ENCODE assay signal across 1 cellular context in the genomic region with DNA sequence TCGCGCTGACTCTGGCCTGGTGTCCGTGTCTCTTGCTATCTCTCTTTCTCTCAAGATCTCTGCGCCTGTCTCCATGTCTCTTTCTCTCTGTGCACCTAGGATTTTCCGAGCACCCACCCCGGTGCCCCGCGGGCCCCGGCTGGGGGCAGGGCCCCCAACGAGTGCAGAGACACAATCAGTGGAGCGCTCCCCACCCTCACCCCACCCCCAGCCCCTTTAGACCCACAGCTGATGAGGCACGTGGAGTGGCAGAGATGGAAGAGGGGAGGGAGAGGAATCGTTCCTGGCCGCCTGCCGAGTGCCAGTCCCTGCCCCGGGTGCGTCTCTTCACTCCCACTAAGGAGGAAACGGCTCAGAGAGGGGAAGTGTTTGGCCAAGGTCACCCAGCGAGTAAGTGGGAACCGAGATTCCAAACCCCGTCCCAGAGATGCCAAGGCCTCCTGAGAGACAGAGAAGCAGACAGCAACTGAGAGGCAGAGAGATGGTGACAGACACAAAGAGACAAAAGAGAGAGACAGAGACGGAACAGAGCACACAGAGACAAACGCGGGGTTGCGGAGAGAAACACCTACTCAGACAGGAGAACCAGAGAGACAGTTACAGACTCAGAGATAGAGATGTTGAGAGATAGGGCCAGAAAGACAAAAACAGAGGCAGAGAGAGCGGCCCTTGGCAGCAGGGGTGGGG.
A peak's percentile ranks its signal among the peaks of the same experiment; 100 is the strongest.
TF ChIP-seq lines count a peak whose summit lies in the region.

No MANE protein-coding gene starts in this region.

TF ChIP-seq in HepG2, 621 proteins besides CTCF, POLR2A, EP300 and RAD21 (continues in another document):
- TF ChIP-seq PHF8 (CRISPR knock-in tag; IDR thresholded peaks at IDR 0.05) = 0 out of 2 replicates have a peak, but pooled peaks have one; percentile 11
- no peak for TF ChIP-seq FOXC1 (CRISPR knock-in tag; IDR thresholded peaks at IDR 0.05; ENCODE audit: borderline replicate concordance)
- TF ChIP-seq NFKB2 (CRISPR knock-in tag; IDR thresholded peaks at IDR 0.05; ENCODE audit: borderline replicate concordance) = 0 out of 2 replicates have a peak, but pooled peaks have one; percentile 51
- TF ChIP-seq, protein P1, sequence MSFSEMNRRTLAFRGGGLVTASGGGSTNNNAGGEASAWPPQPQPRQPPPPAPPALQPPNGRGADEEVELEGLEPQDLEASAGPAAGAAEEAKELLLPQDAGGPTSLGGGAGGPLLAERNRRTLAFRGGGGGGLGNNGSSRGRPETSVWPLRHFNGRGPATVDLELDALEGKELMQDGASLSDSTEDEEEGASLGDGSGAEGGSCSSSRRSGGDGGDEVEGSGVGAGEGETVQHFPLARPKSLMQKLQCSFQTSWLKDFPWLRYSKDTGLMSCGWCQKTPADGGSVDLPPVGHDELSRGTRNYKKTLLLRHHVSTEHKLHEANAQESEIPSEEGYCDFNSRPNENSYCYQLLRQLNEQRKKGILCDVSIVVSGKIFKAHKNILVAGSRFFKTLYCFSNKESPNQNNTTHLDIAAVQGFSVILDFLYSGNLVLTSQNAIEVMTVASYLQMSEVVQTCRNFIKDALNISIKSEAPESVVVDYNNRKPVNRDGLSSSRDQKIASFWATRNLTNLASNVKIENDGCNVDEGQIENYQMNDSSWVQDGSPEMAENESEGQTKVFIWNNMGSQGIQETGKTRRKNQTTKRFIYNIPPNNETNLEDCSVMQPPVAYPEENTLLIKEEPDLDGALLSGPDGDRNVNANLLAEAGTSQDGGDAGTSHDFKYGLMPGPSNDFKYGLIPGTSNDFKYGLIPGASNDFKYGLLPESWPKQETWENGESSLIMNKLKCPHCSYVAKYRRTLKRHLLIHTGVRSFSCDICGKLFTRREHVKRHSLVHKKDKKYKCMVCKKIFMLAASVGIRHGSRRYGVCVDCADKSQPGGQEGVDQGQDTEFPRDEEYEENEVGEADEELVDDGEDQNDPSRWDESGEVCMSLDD (CRISPR knock-in tag; IDR thresholded peaks at IDR 0.05; ENCODE audit: borderline replicate concordance) = no peak
- TF ChIP-seq ELF4 (CRISPR knock-in tag; IDR thresholded peaks at IDR 0.05; ENCODE audit: borderline replicate concordance) = no peak
- TF ChIP-seq, protein P2, sequence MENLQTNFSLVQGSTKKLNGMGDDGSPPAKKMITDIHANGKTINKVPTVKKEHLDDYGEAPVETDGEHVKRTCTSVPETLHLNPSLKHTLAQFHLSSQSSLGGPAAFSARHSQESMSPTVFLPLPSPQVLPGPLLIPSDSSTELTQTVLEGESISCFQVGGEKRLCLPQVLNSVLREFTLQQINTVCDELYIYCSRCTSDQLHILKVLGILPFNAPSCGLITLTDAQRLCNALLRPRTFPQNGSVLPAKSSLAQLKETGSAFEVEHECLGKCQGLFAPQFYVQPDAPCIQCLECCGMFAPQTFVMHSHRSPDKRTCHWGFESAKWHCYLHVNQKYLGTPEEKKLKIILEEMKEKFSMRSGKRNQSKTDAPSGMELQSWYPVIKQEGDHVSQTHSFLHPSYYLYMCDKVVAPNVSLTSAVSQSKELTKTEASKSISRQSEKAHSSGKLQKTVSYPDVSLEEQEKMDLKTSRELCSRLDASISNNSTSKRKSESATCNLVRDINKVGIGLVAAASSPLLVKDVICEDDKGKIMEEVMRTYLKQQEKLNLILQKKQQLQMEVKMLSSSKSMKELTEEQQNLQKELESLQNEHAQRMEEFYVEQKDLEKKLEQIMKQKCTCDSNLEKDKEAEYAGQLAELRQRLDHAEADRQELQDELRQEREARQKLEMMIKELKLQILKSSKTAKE (CRISPR knock-in tag; IDR thresholded peaks at IDR 0.05; ENCODE audit: borderline replicate concordance) = no peak
- TF ChIP-seq GATAD1 (CRISPR knock-in tag; IDR thresholded peaks at IDR 0.05) = no peak
- peak; percentile 5 for TF ChIP-seq AGO1 (IDR thresholded peaks at IDR 0.05; ENCODE audit: low read depth, low read length, poor library complexity, severe bottlenecking)
- TF ChIP-seq KLF13 (CRISPR knock-in tag; IDR thresholded peaks at IDR 0.05) = no peak
- TF ChIP-seq PTBP1 (IDR thresholded peaks at IDR 0.05; ENCODE audit: low read depth, low read length, poor library complexity, severe bottlenecking) = peak; percentile 10
- no peak; the same call in 1 of the 2 replicates for TF ChIP-seq ISL2 (CRISPR knock-in tag; IDR thresholded peaks at IDR 0.05)
- peak; percentile 10; the same call in 1 of the 2 replicates for TF ChIP-seq TBX3 (IDR thresholded peaks at IDR 0.05; ENCODE audit: borderline replicate concordance)
- TF ChIP-seq, protein P3, sequence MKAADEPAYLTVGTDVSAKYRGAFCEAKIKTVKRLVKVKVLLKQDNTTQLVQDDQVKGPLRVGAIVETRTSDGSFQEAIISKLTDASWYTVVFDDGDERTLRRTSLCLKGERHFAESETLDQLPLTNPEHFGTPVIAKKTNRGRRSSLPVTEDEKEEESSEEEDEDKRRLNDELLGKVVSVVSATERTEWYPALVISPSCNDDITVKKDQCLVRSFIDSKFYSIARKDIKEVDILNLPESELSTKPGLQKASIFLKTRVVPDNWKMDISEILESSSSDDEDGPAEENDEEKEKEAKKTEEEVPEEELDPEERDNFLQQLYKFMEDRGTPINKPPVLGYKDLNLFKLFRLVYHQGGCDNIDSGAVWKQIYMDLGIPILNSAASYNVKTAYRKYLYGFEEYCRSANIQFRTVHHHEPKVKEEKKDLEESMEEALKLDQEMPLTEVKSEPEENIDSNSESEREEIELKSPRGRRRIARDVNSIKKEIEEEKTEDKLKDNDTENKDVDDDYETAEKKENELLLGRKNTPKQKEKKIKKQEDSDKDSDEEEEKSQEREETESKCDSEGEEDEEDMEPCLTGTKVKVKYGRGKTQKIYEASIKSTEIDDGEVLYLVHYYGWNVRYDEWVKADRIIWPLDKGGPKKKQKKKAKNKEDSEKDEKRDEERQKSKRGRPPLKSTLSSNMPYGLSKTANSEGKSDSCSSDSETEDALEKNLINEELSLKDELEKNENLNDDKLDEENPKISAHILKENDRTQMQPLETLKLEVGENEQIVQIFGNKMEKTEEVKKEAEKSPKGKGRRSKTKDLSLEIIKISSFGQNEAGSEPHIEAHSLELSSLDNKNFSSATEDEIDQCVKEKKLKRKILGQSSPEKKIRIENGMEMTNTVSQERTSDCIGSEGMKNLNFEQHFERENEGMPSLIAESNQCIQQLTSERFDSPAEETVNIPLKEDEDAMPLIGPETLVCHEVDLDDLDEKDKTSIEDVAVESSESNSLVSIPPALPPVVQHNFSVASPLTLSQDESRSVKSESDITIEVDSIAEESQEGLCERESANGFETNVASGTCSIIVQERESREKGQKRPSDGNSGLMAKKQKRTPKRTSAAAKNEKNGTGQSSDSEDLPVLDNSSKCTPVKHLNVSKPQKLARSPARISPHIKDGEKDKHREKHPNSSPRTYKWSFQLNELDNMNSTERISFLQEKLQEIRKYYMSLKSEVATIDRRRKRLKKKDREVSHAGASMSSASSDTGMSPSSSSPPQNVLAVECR (CRISPR knock-in tag; IDR thresholded peaks at IDR 0.05; ENCODE audit: borderline replicate concordance) = peak; percentile 1; the same call in 1 of the 2 replicates
- no peak for TF ChIP-seq MLLT10 (CRISPR knock-in tag; IDR thresholded peaks at IDR 0.05)
- TF ChIP-seq ZNF788 (CRISPR knock-in tag; IDR thresholded peaks at IDR 0.05; ENCODE audit: borderline replicate concordance) = 0 out of 2 replicates have a peak, but pooled peaks have one; percentile 27
- TF ChIP-seq ZNF235 (CRISPR knock-in tag; IDR thresholded peaks at IDR 0.05; ENCODE audit: borderline replicate concordance) = 0 out of 2 replicates have a peak, but pooled peaks have one; percentile 5
- no peak for TF ChIP-seq ZNF772 (CRISPR knock-in tag; IDR thresholded peaks at IDR 0.05)
- peak; percentile 58; the same call in 1 of the 2 replicates for TF ChIP-seq HNRNPL (IDR thresholded peaks at IDR 0.05; ENCODE audit: low read depth, low read length)
- 0 out of 2 replicates have a peak, but pooled peaks have one; percentile 38 for TF ChIP-seq ZNF776 (CRISPR knock-in tag; IDR thresholded peaks at IDR 0.05)
- peak; percentile 34 for TF ChIP-seq SRSF1 (optimal IDR thresholded peaks at IDR 0.05; ENCODE audit: low read depth, low read length)
- no peak for TF ChIP-seq ZNF354B (CRISPR knock-in tag; IDR thresholded peaks at IDR 0.05)
- TF ChIP-seq ZNF710 (CRISPR knock-in tag; IDR thresholded peaks at IDR 0.05; ENCODE audit: borderline replicate concordance) = no peak
- 0 out of 2 replicates have a peak, but pooled peaks have one; percentile 27 for TF ChIP-seq MYC (CRISPR knock-in tag; IDR thresholded peaks at IDR 0.05; ENCODE audit: borderline replicate concordance)
- 0 out of 2 replicates have a peak, but pooled peaks have one; percentile 20 for TF ChIP-seq ZSCAN31 (CRISPR knock-in tag; IDR thresholded peaks at IDR 0.05; ENCODE audit: low read depth)
- 0 out of 2 replicates have a peak, but pooled peaks have one; percentile 3 for TF ChIP-seq ZNF687 (CRISPR knock-in tag; IDR thresholded peaks at IDR 0.05)
- peak; percentile 38; the same call in 1 of the 2 replicates for TF ChIP-seq ZNF232 (CRISPR knock-in tag; IDR thresholded peaks at IDR 0.05; ENCODE audit: borderline replicate concordance)
- TF ChIP-seq, protein P4, sequence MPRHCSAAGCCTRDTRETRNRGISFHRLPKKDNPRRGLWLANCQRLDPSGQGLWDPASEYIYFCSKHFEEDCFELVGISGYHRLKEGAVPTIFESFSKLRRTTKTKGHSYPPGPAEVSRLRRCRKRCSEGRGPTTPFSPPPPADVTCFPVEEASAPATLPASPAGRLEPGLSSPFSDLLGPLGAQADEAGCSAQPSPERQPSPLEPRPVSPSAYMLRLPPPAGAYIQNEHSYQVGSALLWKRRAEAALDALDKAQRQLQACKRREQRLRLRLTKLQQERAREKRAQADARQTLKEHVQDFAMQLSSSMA (CRISPR knock-in tag; IDR thresholded peaks at IDR 0.05) = no peak
- peak; percentile 48 for TF ChIP-seq AGO2 (optimal IDR thresholded peaks at IDR 0.05; ENCODE audit: low read depth, low read length)
- 0 out of 2 replicates have a peak, but pooled peaks have one; percentile 27 for TF ChIP-seq ZFX (CRISPR knock-in tag; IDR thresholded peaks at IDR 0.05; ENCODE audit: low read depth)
- TF ChIP-seq ZNF768 (CRISPR knock-in tag; IDR thresholded peaks at IDR 0.05) = peak; percentile 96
- TF ChIP-seq ZNF263 (CRISPR knock-in tag; IDR thresholded peaks at IDR 0.05) = no peak
- TF ChIP-seq ZNF543 (CRISPR knock-in tag; IDR thresholded peaks at IDR 0.05) = no peak
- TF ChIP-seq CEBPG (CRISPR knock-in tag; IDR thresholded peaks at IDR 0.05) = no peak
- TF ChIP-seq, protein P5, sequence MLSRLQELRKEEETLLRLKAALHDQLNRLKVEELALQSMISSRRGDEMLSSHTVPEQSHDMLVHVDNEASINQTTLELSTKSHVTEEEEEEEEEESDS (CRISPR knock-in tag; IDR thresholded peaks at IDR 0.05; ENCODE audit: borderline replicate concordance) = no peak
- TF ChIP-seq ZNF513 (CRISPR knock-in tag; conservative IDR thresholded peaks at IDR 0.05) = no peak
- TF ChIP-seq, protein P6, sequence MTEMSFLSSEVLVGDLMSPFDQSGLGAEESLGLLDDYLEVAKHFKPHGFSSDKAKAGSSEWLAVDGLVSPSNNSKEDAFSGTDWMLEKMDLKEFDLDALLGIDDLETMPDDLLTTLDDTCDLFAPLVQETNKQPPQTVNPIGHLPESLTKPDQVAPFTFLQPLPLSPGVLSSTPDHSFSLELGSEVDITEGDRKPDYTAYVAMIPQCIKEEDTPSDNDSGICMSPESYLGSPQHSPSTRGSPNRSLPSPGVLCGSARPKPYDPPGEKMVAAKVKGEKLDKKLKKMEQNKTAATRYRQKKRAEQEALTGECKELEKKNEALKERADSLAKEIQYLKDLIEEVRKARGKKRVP (CRISPR knock-in tag; IDR thresholded peaks at IDR 0.05) = no peak
